Comparison of ENCODE assay signal across 8 cellular contexts in the genomic region with DNA sequence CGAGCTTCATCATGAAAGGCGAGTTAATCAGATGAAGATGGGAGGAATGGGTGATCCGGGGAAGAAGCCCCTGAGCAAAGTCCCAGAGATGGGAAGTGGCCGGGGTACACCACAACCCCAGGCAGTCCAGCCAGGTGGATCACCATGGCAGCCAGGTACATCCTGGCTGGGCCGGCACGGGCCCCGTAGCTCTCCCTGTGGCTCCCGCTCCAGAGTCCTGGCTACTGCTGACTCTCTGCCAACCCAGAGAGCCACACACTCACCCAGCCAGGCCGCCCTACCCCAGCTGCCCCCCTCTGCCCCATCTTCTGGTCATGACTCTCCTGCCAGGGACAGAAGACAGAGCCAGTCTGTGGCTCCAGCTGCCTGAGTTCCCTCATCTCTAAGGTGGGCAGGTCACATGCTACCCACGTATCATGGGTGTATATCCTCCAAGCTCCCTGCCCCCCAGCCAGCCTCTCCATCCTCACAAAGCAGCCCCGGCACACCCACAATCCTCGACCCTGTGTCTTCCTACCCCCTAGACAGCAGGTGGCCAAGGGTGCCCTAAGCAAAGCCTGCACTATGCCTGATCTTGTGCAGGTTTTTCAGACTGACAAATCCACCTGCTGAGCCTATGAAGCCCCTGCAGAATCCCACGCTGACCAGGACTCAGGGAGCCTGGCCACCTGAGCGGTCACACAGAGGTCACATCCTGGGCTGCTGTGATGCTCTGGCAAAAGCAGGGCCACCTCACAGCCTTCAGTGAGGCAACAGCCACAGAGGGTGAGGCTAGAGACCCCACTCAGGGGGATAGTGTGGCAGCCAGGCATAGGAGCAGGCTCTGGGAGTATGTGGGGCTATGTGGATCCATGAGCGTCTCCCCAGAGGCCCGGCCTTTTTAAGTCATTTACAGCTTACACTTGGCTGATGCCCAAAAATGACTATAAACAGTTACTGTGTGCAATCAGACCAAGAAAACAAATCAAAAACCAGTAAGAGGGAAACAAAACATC. TPM values are rescaled to one million over a fixed set of nuclear protein-coding genes. Genes with fewer than 3 reads are reported as not detected.
A peak's percentile ranks its signal among the peaks of the same experiment; 100 is the strongest.
DNase-seq lines count a peak whose midpoint lies in the region; ATAC-seq and TF ChIP-seq lines count a peak whose summit lies in the region.
"Had no signal": no experiment of that assay in that cellular context is flagged by ENCODE, and none has a peak within 500 bp of the region (broad histone marks: within the 10 kb centered on the region; RNA-seq: fewer than 3 reads in every experiment).

No MANE protein-coding gene starts in this region.

- H2AK9ac ChIP-seq in IMR-90 (replicated peaks; ENCODE audit: low read depth, low read length, poor library complexity), result peak overlapping the region; percentile 71

- H2BK15ac ChIP-seq in IMR-90 (ENCODE audit: low read depth, low read length), result no peak overlapping the region

- peaks cover 10% of the 10 kb centered on the region for H3K9me1 ChIP-seq in IMR-90 (ENCODE audit: insufficient read depth, low read length)

- CTCF ChIA-PET in IMR-90 (lab: Yijun Ruan, JAX), result interaction anchor here (1.5 kb wide), 1 partner anchor 575 kb away, joined by 7 read pairs; no protein-coding TSS in a partner anchor

- dilution Hi-C loops in IMR-90 (cut with HindIII; ENCODE audit: low sequenced_read_pairs, unreplicated experiment), result no loop called here

- H4K91ac ChIP-seq in IMR-90 (ENCODE audit: insufficient read depth, low read depth, low read length), result peak overlapping the region; percentile 60; the same call in 1 of the 2 replicates

- H3K14ac ChIP-seq in IMR-90 (replicated peaks; ENCODE audit: low read depth, low read length), result peak overlapping the region; percentile 71; the same call in 1 of the 2 replicates

- H3K27me3 ChIP-seq in IMR-90 (ENCODE audit: control insufficient read depth, insufficient read depth, low read length), result no peaks in the 10 kb centered on the region

- no peak overlapping the region for H3K4me2 ChIP-seq in IMR-90 (ENCODE audit: low read depth, low read length)

- no peaks in the 10 kb centered on the region for H3K9me3 ChIP-seq in IMR-90 (ENCODE audit: control insufficient read depth, insufficient read depth, low read length)

- POLR2A ChIA-PET in IMR-90 (lab: Charles Lee; ENCODE audit: unreplicated experiment), result interaction anchor here (0.5 kb wide), 1 partner anchor 227 kb away, joined by 3 read pairs; no protein-coding TSS in a partner anchor

- no peak overlapping the region for H2BK5ac ChIP-seq in IMR-90 (ENCODE audit: low read depth, low read length, poor library complexity, severe bottlenecking)

- peak overlapping the region; percentile 10 to 95; a peak in 2 of 4 replicates for H4K8ac ChIP-seq in IMR-90 (ENCODE audit: low read depth in 2 of 2, low read length in 2 of 2)

- H3K9ac ChIP-seq in IMR-90 (ENCODE audit: low read depth, low read length), result no peak overlapping the region

- H3K4me3 ChIP-seq in IMR-90 (ENCODE audit: insufficient read depth, low read depth, low read length), result no peak overlapping the region

- no peak for TF ChIP-seq RAD21 in IMR-90 (IDR thresholded peaks at IDR 0.05; ENCODE audit: low read length)

- peak overlapping the region; percentile 39; the same call in 1 of the 2 replicates for H3K23ac ChIP-seq in IMR-90 (ENCODE audit: low read depth, low read length)

- in situ Hi-C loops in IMR-90 (cut with MboI; ENCODE audit: low sequenced_read_pairs), result loop anchor here (10.0 kb wide), 1 partner anchor 143 kb away; no protein-coding TSS in a partner anchor

- H3K4ac ChIP-seq in IMR-90 (ENCODE audit: low read depth, low read length), result peak overlapping the region; percentile 67; the same call in 1 of the 2 replicates

- H2BK20ac ChIP-seq in IMR-90 (ENCODE audit: low read depth, low read length), result no peak overlapping the region

- H3K18ac ChIP-seq in IMR-90 (ENCODE audit: low read depth, low read length), result no peak overlapping the region

- no peaks in the 10 kb centered on the region; the same call in 1 of the 2 replicates for H4K20me1 ChIP-seq in IMR-90 (ENCODE audit: insufficient read depth, low read length)

- peak overlapping the region; percentile 68 for H2BK120ac ChIP-seq in IMR-90 (ENCODE audit: low read depth, low read length)

- BruUV-seq in IMR-90 (replicated peaks; lab: Mats Ljungman, UMichigan), result no TSS peak

- WGBS in IMR-90 (ENCODE audit: extremely low coverage in 2 of 2, insufficient read length in 1 of 2), 2 experiments, result 100% methylated on average over 5 of the region's 16 CpGs; no CpG with 5 or more reads in 1 of the 2 experiments

- peak; percentile 39 for DNase-seq in IMR-90
- peak; percentile 45 for DNase-seq in activated CD8-positive, alpha-beta memory T cell treated with anti-CD3 and anti-CD28 coated beads, Interleukin-2, amount 50 U/mL, for 48 hours
- peak; percentile 43 for DNase-seq in iris pigment epithelial cell (ENCODE audit: low read depth)
- DNase-seq in stimulated activated CD8-positive, alpha-beta memory T cell treated with anti-CD3 and anti-CD28 coated beads, Interleukin-4, amount 100 ng/mL, for 48 hours, result peak; percentile 24
- no peak for DNase-seq in NCI-H2081 treated with DMSO at 0.1 percent for 48 hours (lab: John Stamatoyannopoulos, UW)
- DNase-seq in AG08396 (ENCODE audit: low spot score), result no peak
- DNase-seq: NCI-H1436 treated with DMSO at 0.1 percent for 48 hours had no signal

- H3K79me1 ChIP-seq in IMR-90 (ENCODE audit: low read depth in 1 of 2, low read length in 2 of 2), result peaks cover 28 to 55% of the 10 kb centered on the region in 2 experiments

- H3K4me1 ChIP-seq in IMR-90 (ENCODE audit: control insufficient read depth, insufficient read depth, low read length), result peaks cover 18% of the 10 kb centered on the region

- no peak overlapping the region; the same call in 1 of the 2 replicates for H4K5ac ChIP-seq in IMR-90 (ENCODE audit: low read depth, low read length)

- TF ChIP-seq POLR2A in IMR-90 (IDR thresholded peaks at IDR 0.05; ENCODE audit: low read depth, low read length), result no peak

- TF ChIP-seq CTCF in IMR-90 (conservative IDR thresholded peaks at IDR 0.05; ENCODE audit: low read depth, low read length), result no peak

- H2AFZ ChIP-seq in IMR-90 (replicated peaks; ENCODE audit: low read length, poor library complexity), result peak overlapping the region; percentile 15

- H3K56ac ChIP-seq in IMR-90 (ENCODE audit: extremely low read depth, insufficient read depth, low read length), result no peak overlapping the region

- ATAC-seq in IMR-90 (ENCODE audit: low read depth) (no peak), HG03457 (IDR thresholded peaks at IDR 0.05; ENCODE audit: unreplicated experiment) (no peak)

- 0 out of 2 replicates have a peak overlapping the region, but pooled peaks have one; percentile 46 for H3K27ac ChIP-seq in IMR-90 (ENCODE audit: insufficient read depth, low read length)

- no peaks in the 10 kb centered on the region for H3K36me3 ChIP-seq in IMR-90 (ENCODE audit: control insufficient read depth, insufficient read depth, low read length)

- intact Hi-C loops in IMR-90 (cut with micrococcal nuclease), result loop anchor here (2.0 to 10.0 kb wide), 2 partner anchors 103 to 139 kb away; no protein-coding TSS in a partner anchor

- H2AK5ac ChIP-seq in IMR-90 (ENCODE audit: low read depth, low read length), result peak overlapping the region; percentile 77; the same call in 1 of the 2 replicates

TF ChIP-seq in IMR-90, 13 proteins besides CTCF, POLR2A, EP300 and RAD21:
- TF ChIP-seq CEBPB (IDR thresholded peaks at IDR 0.05; ENCODE audit: low read depth, low read length) (no peak), RFX5 (IDR thresholded peaks at IDR 0.05; ENCODE audit: low read depth, low read length) (no peak), NFE2L2 (IDR thresholded peaks at IDR 0.05; ENCODE audit: low read depth, low read length) (no peak), FOS (IDR thresholded peaks at IDR 0.05; ENCODE audit: low read depth, low read length) (no peak), SMC3 (IDR thresholded peaks at IDR 0.05; ENCODE audit: low read depth, low read length) (no peak), BHLHE40 (IDR thresholded peaks at IDR 0.05; ENCODE audit: low read depth, low read length) (no peak), MAFK (IDR thresholded peaks at IDR 0.05; ENCODE audit: low read depth, low read length) (no peak)
- TF ChIP-seq, protein P1, sequence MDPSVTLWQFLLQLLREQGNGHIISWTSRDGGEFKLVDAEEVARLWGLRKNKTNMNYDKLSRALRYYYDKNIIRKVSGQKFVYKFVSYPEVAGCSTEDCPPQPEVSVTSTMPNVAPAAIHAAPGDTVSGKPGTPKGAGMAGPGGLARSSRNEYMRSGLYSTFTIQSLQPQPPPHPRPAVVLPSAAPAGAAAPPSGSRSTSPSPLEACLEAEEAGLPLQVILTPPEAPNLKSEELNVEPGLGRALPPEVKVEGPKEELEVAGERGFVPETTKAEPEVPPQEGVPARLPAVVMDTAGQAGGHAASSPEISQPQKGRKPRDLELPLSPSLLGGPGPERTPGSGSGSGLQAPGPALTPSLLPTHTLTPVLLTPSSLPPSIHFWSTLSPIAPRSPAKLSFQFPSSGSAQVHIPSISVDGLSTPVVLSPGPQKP (IDR thresholded peaks at IDR 0.05; ENCODE audit: borderline replicate concordance, low read depth, low read length), result no peak

RNA-seq across cellular contexts. Expression of a gene that starts 13.2 kb away (rescaled TPM):
- total RNA-seq in IMR-90 (2012; rRNA removed), result 13.1 and 14.7 TPM in 2 replicates
- 18.1 and 18.6 TPM in 2 replicates for polyA plus RNA-seq in IMR-90 (2012; rRNA removed)
- polyA plus RNA-seq in IMR-90 (2012; cell fraction: cytosol; rRNA removed), result 11.0 and 16.4 TPM in 2 replicates
- polyA plus RNA-seq in IMR-90 (2012; cell fraction: nucleus; rRNA removed; ENCODE audit: low replicate concordance), result 18.8 and 22.3 TPM in 2 replicates

Comparison
In these comparisons a context has a peak if more than half of its experiments do, and no peak if none do; other contexts are left out.
1. DNase-seq: peak in IMR-90 (single experiment), activated CD8-positive, alpha-beta memory T cell treated with anti-CD3 and anti-CD28 coated beads, Interleukin-2, amount 50 U/mL, for 48 hours (single experiment), iris pigment epithelial cell (single experiment) and stimulated activated CD8-positive, alpha-beta memory T cell treated with anti-CD3 and anti-CD28 coated beads, Interleukin-4, amount 100 ng/mL, for 48 hours (single experiment); none in NCI-H2081 treated with DMSO at 0.1 percent for 48 hours (single experiment) and AG08396 (single experiment).